ENCODE assay signal across 1 cellular context in the genomic region with DNA sequence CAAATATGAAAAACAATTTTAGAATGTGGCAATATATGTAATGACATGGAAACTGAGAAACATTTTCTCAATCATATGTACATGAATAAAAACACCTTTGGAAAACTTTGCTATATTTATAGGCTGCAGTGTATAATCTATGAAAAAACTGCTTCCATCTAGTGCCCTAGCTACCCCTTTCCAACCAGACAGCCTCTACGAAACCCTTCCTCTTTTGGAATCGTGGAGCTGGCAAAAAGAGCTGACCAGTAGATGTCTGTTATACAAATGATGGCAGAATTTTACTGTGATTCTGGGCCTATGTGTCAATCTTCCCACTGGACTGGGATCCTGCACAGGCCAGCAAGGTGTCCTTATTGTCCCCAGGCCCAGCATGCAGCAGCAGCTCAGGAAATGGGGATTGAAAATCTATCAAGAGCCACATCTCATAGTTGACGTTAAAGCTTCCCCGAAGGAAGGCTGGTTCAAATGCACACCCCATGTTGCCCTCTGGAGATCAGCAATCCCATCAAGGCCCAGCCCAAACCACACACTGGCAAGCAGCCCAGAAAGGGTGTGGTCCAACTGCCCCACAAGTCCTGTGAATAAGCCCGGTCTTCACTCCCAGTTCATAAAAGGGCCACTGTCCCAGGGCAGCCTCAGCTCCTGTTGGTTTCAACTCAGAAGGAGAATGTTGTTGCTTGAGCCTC.
TF ChIP-seq lines count a peak whose summit lies in the region.

No MANE protein-coding gene starts in this region.

TF ChIP-seq in HEK293, 187 proteins besides CTCF, POLR2A, EP300 and RAD21 (continued from another document and continues in another):
- TF ChIP-seq ZNF362 (tag by site-specific recombination; IDR thresholded peaks at IDR 0.05), result no peak
- TF ChIP-seq, protein P1, sequence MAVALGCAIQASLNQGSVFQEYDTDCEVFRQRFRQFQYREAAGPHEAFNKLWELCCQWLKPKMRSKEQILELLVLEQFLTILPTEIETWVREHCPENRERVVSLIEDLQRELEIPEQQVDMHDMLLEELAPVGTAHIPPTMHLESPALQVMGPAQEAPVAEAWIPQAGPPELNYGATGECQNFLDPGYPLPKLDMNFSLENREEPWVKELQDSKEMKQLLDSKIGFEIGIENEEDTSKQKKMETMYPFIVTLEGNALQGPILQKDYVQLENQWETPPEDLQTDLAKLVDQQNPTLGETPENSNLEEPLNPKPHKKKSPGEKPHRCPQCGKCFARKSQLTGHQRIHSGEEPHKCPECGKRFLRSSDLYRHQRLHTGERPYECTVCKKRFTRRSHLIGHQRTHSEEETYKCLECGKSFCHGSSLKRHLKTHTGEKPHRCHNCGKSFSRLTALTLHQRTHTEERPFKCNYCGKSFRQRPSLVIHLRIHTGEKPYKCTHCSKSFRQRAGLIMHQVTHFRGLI (tag by site-specific recombination; IDR thresholded peaks at IDR 0.05), result peak; percentile 89
- TF ChIP-seq ZNF221 (tag by site-specific recombination; IDR thresholded peaks at IDR 0.05; ENCODE audit: borderline replicate concordance), result no peak
- no peak for TF ChIP-seq ZNF133 (tag by site-specific recombination; IDR thresholded peaks at IDR 0.05)
- no peak for TF ChIP-seq ZBTB11 (tag by site-specific recombination; conservative IDR thresholded peaks at IDR 0.05; ENCODE audit: low read depth)
- no peak for TF ChIP-seq ZNF302 (tag by site-specific recombination; IDR thresholded peaks at IDR 0.05; ENCODE audit: low read depth)
- TF ChIP-seq, protein P2, sequence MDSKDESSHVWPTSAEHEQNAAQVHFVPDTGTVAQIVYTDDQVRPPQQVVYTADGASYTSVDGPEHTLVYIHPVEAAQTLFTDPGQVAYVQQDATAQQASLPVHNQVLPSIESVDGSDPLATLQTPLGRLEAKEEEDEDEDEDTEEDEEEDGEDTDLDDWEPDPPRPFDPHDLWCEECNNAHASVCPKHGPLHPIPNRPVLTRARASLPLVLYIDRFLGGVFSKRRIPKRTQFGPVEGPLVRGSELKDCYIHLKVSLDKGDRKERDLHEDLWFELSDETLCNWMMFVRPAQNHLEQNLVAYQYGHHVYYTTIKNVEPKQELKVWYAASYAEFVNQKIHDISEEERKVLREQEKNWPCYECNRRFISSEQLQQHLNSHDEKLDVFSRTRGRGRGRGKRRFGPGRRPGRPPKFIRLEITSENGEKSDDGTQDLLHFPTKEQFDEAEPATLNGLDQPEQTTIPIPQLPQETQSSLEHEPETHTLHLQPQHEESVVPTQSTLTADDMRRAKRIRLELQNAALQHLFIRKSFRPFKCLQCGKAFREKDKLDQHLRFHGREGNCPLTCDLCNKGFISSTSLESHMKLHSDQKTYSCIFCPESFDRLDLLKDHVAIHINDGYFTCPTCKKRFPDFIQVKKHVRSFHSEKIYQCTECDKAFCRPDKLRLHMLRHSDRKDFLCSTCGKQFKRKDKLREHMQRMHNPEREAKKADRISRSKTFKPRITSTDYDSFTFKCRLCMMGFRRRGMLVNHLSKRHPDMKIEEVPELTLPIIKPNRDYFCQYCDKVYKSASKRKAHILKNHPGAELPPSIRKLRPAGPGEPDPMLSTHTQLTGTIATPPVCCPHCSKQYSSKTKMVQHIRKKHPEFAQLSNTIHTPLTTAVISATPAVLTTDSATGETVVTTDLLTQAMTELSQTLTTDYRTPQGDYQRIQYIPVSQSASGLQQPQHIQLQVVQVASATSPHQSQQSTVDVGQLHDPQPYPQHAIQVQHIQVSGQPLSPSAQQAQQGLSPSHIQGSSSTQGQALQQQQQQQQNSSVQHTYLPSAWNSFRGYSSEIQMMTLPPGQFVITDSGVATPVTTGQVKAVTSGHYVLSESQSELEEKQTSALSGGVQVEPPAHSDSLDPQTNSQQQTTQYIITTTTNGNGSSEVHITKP (tag by site-specific recombination; IDR thresholded peaks at IDR 0.05), result peak; percentile 75
- no peak for TF ChIP-seq ZNF274 (IDR thresholded peaks at IDR 0.05; ENCODE audit: low read length)
- no peak for TF ChIP-seq ZNF274 (tag by site-specific recombination; IDR thresholded peaks at IDR 0.05; ENCODE audit: borderline replicate concordance)
- no peak for TF ChIP-seq ZNF354C (tag by site-specific recombination; IDR thresholded peaks at IDR 0.05; ENCODE audit: borderline replicate concordance, low read depth)
- TF ChIP-seq ZNF544 (tag by site-specific recombination; IDR thresholded peaks at IDR 0.05), result no peak
- TF ChIP-seq, protein P3, sequence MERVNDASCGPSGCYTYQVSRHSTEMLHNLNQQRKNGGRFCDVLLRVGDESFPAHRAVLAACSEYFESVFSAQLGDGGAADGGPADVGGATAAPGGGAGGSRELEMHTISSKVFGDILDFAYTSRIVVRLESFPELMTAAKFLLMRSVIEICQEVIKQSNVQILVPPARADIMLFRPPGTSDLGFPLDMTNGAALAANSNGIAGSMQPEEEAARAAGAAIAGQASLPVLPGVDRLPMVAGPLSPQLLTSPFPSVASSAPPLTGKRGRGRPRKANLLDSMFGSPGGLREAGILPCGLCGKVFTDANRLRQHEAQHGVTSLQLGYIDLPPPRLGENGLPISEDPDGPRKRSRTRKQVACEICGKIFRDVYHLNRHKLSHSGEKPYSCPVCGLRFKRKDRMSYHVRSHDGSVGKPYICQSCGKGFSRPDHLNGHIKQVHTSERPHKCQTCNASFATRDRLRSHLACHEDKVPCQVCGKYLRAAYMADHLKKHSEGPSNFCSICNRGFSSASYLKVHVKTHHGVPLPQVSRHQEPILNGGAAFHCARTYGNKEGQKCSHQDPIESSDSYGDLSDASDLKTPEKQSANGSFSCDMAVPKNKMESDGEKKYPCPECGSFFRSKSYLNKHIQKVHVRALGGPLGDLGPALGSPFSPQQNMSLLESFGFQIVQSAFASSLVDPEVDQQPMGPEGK (tag by site-specific recombination; IDR thresholded peaks at IDR 0.05), result peak; percentile 58
- no peak for TF ChIP-seq ZNF561 (tag by site-specific recombination; IDR thresholded peaks at IDR 0.05; ENCODE audit: borderline replicate concordance)
- no peak for TF ChIP-seq SP3 (tag by site-specific recombination; IDR thresholded peaks at IDR 0.05)
- TF ChIP-seq ZNF223 (tag by site-specific recombination; IDR thresholded peaks at IDR 0.05), result no peak
- TF ChIP-seq KLF8 (tag by site-specific recombination; IDR thresholded peaks at IDR 0.05), result no peak
- TF ChIP-seq ZNF558 (tag by site-specific recombination; IDR thresholded peaks at IDR 0.05), result no peak
- TF ChIP-seq ZNF157 (tag by site-specific recombination; IDR thresholded peaks at IDR 0.05), result no peak
- peak; percentile 40; the same call in 1 of the 2 replicates for TF ChIP-seq KLF17 (tag by site-specific recombination; IDR thresholded peaks at IDR 0.05)
- no peak for TF ChIP-seq ZNF654 (tag by site-specific recombination; IDR thresholded peaks at IDR 0.05; ENCODE audit: low read depth)
- TF ChIP-seq ZNF324 (tag by site-specific recombination; IDR thresholded peaks at IDR 0.05), result no peak
- no peak for TF ChIP-seq ZBTB26 (tag by site-specific recombination; optimal IDR thresholded peaks at IDR 0.05)
- TF ChIP-seq ZNF658 (tag by site-specific recombination; IDR thresholded peaks at IDR 0.05), result no peak
- TF ChIP-seq ZNF777 (tag by site-specific recombination; IDR thresholded peaks at IDR 0.05; ENCODE audit: borderline replicate concordance), result no peak
- no peak for TF ChIP-seq HOXD13 (CRISPR knock-in tag; IDR thresholded peaks at IDR 0.05; ENCODE audit: borderline replicate concordance)
- no peak for TF ChIP-seq ZBTB10 (tag by site-specific recombination; IDR thresholded peaks at IDR 0.05)
- TF ChIP-seq ZNF701 (tag by site-specific recombination; IDR thresholded peaks at IDR 0.05), result no peak
- no peak for TF ChIP-seq ZNF292 (tag by site-specific recombination; IDR thresholded peaks at IDR 0.05; ENCODE audit: borderline replicate concordance, low read depth)
- TF ChIP-seq ZNF366 (tag by site-specific recombination; conservative IDR thresholded peaks at IDR 0.05), result no peak
- TF ChIP-seq SALL2 (tag by site-specific recombination; IDR thresholded peaks at IDR 0.05; ENCODE audit: borderline replicate concordance), result no peak
- TF ChIP-seq, protein P4, sequence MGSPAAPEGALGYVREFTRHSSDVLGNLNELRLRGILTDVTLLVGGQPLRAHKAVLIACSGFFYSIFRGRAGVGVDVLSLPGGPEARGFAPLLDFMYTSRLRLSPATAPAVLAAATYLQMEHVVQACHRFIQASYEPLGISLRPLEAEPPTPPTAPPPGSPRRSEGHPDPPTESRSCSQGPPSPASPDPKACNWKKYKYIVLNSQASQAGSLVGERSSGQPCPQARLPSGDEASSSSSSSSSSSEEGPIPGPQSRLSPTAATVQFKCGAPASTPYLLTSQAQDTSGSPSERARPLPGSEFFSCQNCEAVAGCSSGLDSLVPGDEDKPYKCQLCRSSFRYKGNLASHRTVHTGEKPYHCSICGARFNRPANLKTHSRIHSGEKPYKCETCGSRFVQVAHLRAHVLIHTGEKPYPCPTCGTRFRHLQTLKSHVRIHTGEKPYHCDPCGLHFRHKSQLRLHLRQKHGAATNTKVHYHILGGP (tag by site-specific recombination; IDR thresholded peaks at IDR 0.05), result no peak
- TF ChIP-seq WT1 (tag by site-specific recombination; IDR thresholded peaks at IDR 0.05), result no peak
- no peak for TF ChIP-seq ZNF645 (tag by site-specific recombination; IDR thresholded peaks at IDR 0.05)
- TF ChIP-seq OSR2 (tag by site-specific recombination; IDR thresholded peaks at IDR 0.05), result peak; percentile 48; the same call in 1 of the 2 replicates
- no peak for TF ChIP-seq ZNF626 (tag by site-specific recombination; IDR thresholded peaks at IDR 0.05)
- TF ChIP-seq GLI4 (tag by site-specific recombination; IDR thresholded peaks at IDR 0.05), result no peak
